In genomic region chr7:6482743-6483119, GRCh38 we compare ENCODE assay signal across 8 cellular contexts. TPM values are rescaled to one million over a fixed set of nuclear protein-coding genes. Genes with fewer than 3 reads are reported as not detected.
DNase-seq lines count a peak whose midpoint lies in the region; ATAC-seq and TF ChIP-seq lines count a peak whose summit lies in the region.

No MANE protein-coding gene starts in this region.

- no peaks in the 10 kb centered on the region for H3K27me3 ChIP-seq in GM23338 (ENCODE audit: insufficient read depth)
- H3K27me3 ChIP-seq in WERI-Rb-1 (ENCODE audit: insufficient read depth, low read depth, severe bottlenecking) = no peaks in the 10 kb centered on the region
- no peaks in the 10 kb centered on the region for H3K27me3 ChIP-seq in right cardiac atrium (ENCODE audit: control insufficient read depth, insufficient read depth)

- TF ChIP-seq CTCF in GM23338 (conservative IDR thresholded peaks at IDR 0.05; ENCODE audit: low read depth in 2 of 2) (no peak), WERI-Rb-1 (IDR thresholded peaks at IDR 0.05; ENCODE audit: low read depth, low read length) (no peak)

- H3K36me3 ChIP-seq in GM23338 (ENCODE audit: insufficient read depth) = no peaks in the 10 kb centered on the region
- peaks cover 41% of the 10 kb centered on the region for H3K36me3 ChIP-seq in WERI-Rb-1

- peaks cover 8% of the 10 kb centered on the region for H3K9me3 ChIP-seq in WERI-Rb-1 (ENCODE audit: severe bottlenecking)
- H3K9me3 ChIP-seq in right cardiac atrium (ENCODE audit: control insufficient read depth, low read length) = no peaks in the 10 kb centered on the region

- H3K9me2 ChIP-seq in GM23338 (ENCODE audit: insufficient read depth) = no peaks in the 10 kb centered on the region

- H3K4me1 ChIP-seq in GM23338 (ENCODE audit: insufficient read depth) = peaks cover 9% of the 10 kb centered on the region; the same call in 1 of the 2 replicates
- no peaks in the 10 kb centered on the region for H3K4me1 ChIP-seq in right cardiac atrium (ENCODE audit: control insufficient read depth, insufficient read depth, low read length)

- peaks cover 11% of the 10 kb centered on the region; the same call in 2 of the 3 replicates for H3K4me1 Mint-ChIP-seq in GM23338

- H3K4me3 ChIP-seq in GM23338 (peak overlapping the region; percentile 93), WERI-Rb-1 (ENCODE audit: low read depth, low read length) (peak overlapping the region; percentile 79), right cardiac atrium (ENCODE audit: low read length) (peak overlapping the region; percentile 94), skin epidermis (peak overlapping the region; percentile 76 to 100 (median 93))

- ATAC-seq in GM23338 (no peak), right cardiac atrium (no peak), HG02623 (IDR thresholded peaks at IDR 0.05; ENCODE audit: unreplicated experiment) (no peak)

- peaks cover 7% of the 10 kb centered on the region; the same call in 1 of the 3 replicates for H3K9me3 Mint-ChIP-seq in GM23338

- H3K4me2 ChIP-seq in GM23338 = peak overlapping the region; percentile 90

- no peak overlapping the region for H2AFZ ChIP-seq in GM23338

- peaks cover 10% of the 10 kb centered on the region for H3F3A ChIP-seq in GM23338 (replicated peaks; ENCODE audit: low read depth)

- 21% methylated on average over 6 of the region's 6 CpGs for WGBS in right cardiac atrium

- intact Hi-C loops in right cardiac atrium (cut with DNase I) = no loop called here

- H3K27ac Mint-ChIP-seq in GM23338 = peak overlapping the region; percentile 75; the same call in 1 of the 2 replicates

- H4K20me1 ChIP-seq in GM23338 (replicated peaks; ENCODE audit: insufficient read depth) = peaks cover 30% of the 10 kb centered on the region

- peaks cover 12% of the 10 kb centered on the region for H3K36me3 Mint-ChIP-seq in GM23338 (ENCODE audit: low read depth)

- DNase-seq in GM23338 (ENCODE audit: low spot score) = no peak
- no peak for DNase-seq in WERI-Rb-1
- DNase-seq in right cardiac atrium = no peak
- DNase-seq in erythroblast (lab: John Stamatoyannopoulos, UW) = no peak
- DNase-seq in germinal center (ENCODE audit: low spot score) = no peak
- no peak for DNase-seq in NCI-H748 (lab: John Stamatoyannopoulos, UW; ENCODE audit: unreplicated experiment)

- H3K79me2 ChIP-seq in GM23338 (replicated peaks; ENCODE audit: insufficient read depth) = peaks cover 57% of the 10 kb centered on the region

- no peak for TF ChIP-seq POLR2A in erythroblast (IDR thresholded peaks at IDR 0.05; ENCODE audit: low read length)

- H3K27me3 Mint-ChIP-seq in GM23338 (ENCODE audit: insufficient read depth, low read depth, poor library complexity) = peaks cover 12% of the 10 kb centered on the region

- H3K27ac ChIP-seq in GM23338 (ENCODE audit: low read depth) (no peak overlapping the region), WERI-Rb-1 (peak overlapping the region; percentile 78), right cardiac atrium (ENCODE audit: low read length) (peak overlapping the region; percentile 85), skin epidermis (peak overlapping the region in 20 of 21 experiments; percentile 74 to 98 (median 93))

- H3K4me3 Mint-ChIP-seq in GM23338 = peak overlapping the region; percentile 93

TF ChIP-seq in GM23338, 12 proteins besides CTCF, POLR2A, EP300 and RAD21:
- TF ChIP-seq, protein P1, sequence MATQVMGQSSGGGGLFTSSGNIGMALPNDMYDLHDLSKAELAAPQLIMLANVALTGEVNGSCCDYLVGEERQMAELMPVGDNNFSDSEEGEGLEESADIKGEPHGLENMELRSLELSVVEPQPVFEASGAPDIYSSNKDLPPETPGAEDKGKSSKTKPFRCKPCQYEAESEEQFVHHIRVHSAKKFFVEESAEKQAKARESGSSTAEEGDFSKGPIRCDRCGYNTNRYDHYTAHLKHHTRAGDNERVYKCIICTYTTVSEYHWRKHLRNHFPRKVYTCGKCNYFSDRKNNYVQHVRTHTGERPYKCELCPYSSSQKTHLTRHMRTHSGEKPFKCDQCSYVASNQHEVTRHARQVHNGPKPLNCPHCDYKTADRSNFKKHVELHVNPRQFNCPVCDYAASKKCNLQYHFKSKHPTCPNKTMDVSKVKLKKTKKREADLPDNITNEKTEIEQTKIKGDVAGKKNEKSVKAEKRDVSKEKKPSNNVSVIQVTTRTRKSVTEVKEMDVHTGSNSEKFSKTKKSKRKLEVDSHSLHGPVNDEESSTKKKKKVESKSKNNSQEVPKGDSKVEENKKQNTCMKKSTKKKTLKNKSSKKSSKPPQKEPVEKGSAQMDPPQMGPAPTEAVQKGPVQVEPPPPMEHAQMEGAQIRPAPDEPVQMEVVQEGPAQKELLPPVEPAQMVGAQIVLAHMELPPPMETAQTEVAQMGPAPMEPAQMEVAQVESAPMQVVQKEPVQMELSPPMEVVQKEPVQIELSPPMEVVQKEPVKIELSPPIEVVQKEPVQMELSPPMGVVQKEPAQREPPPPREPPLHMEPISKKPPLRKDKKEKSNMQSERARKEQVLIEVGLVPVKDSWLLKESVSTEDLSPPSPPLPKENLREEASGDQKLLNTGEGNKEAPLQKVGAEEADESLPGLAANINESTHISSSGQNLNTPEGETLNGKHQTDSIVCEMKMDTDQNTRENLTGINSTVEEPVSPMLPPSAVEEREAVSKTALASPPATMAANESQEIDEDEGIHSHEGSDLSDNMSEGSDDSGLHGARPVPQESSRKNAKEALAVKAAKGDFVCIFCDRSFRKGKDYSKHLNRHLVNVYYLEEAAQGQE (IDR thresholded peaks at IDR 0.05; ENCODE audit: unreplicated experiment) = no peak
- no peak for TF ChIP-seq EZH2 (IDR thresholded peaks at IDR 0.05; ENCODE audit: low read depth, unreplicated experiment)
- TF ChIP-seq JUNB (IDR thresholded peaks at IDR 0.05; ENCODE audit: unreplicated experiment) = no peak
- no peak for TF ChIP-seq STAT1 (IDR thresholded peaks at IDR 0.05; ENCODE audit: unreplicated experiment)
- TF ChIP-seq ZNF331 (CRISPR knock-in tag; IDR thresholded peaks at IDR 0.05; ENCODE audit: low read depth) = no peak
- TF ChIP-seq POLR2AphosphoS5 (IDR thresholded peaks at IDR 0.05; ENCODE audit: low read depth) = no peak
- TF ChIP-seq EZH2phosphoT487 (IDR thresholded peaks at IDR 0.05; ENCODE audit: unreplicated experiment) = no peak
- no peak for TF ChIP-seq ZNF114 (CRISPR knock-in tag; IDR thresholded peaks at IDR 0.05)
- TF ChIP-seq, protein P2, sequence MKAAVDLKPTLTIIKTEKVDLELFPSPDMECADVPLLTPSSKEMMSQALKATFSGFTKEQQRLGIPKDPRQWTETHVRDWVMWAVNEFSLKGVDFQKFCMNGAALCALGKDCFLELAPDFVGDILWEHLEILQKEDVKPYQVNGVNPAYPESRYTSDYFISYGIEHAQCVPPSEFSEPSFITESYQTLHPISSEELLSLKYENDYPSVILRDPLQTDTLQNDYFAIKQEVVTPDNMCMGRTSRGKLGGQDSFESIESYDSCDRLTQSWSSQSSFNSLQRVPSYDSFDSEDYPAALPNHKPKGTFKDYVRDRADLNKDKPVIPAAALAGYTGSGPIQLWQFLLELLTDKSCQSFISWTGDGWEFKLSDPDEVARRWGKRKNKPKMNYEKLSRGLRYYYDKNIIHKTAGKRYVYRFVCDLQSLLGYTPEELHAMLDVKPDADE (IDR thresholded peaks at IDR 0.05) = no peak
- no peak for TF ChIP-seq NANOG (IDR thresholded peaks at IDR 0.05; ENCODE audit: borderline replicate concordance)
- no peak for TF ChIP-seq CREB1 (CRISPR knock-in tag; IDR thresholded peaks at IDR 0.05; ENCODE audit: low read depth)
TF ChIP-seq in GM23338: peak in this region for 0.

RNA-seq across cellular contexts. Expression of gene KDELR2, which starts 1.2 kb away (rescaled TPM):
- total RNA-seq in GM23338 (2014; rRNA removed; shearing (Covaris generic)) = 82.8 and 86.2 TPM in 2 replicates
- polyA plus RNA-seq in GM23338 (2016; fragmentation: Nextera tagmentation; extraction: Ambion mirVana) (86.3 and 102 TPM in 2 replicates), right cardiac atrium (58.1 TPM)
- total RNA-seq in right cardiac atrium = 100 to 1,000 TPM in 1 of 4 donors, 10 to 100 TPM in 3; 56.0 to 114 (median 79.5) TPM

RNA-seq across cellular contexts. Expression of gene DAGLB, which starts 35.0 kb away (rescaled TPM):
- total RNA-seq in GM23338 (2014; rRNA removed; shearing (Covaris generic)) = 26.0 and 28.5 TPM in 2 replicates
- polyA plus RNA-seq in GM23338 (2016; fragmentation: Nextera tagmentation; extraction: Ambion mirVana) (11.1 and 13.8 TPM in 2 replicates), right cardiac atrium (5.4 TPM)
- 1 to 10 TPM; 7.9 to 9.9 (median 9.1) TPM for total RNA-seq in right cardiac atrium
